ENCODE assay signal across 23 cellular contexts in the genomic region with DNA sequence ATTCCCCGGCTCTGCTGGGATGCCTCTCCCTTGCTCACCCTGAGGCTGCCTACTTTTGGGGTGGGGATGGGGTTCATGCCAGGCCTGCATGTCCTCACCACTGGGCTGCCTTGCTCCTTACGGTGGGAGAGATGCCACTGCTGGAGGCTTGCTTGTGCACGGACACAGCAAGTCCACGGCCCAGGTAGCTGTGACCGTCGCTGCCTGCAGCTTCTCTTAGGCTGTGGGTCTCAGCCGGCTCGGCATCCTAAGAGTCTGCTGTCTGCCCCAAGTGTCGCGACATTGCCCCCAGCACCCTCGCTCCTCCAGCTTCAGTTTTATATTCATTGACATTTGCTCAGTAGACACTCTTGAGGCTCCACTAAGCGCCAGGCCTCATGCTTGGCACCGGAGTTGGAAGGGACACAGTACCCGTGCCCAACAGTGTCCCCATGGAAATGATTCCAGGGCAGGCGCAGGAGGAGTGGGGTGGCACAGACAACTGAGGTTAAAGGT. TPM values are rescaled to one million over a fixed set of nuclear protein-coding genes. Genes with fewer than 3 reads are reported as not detected.
A peak's percentile ranks its signal among the peaks of the same experiment; 100 is the strongest.
DNase-seq lines count a peak whose midpoint lies in the region; ATAC-seq and TF ChIP-seq lines count a peak whose summit lies in the region.
"Had no signal": no experiment of that assay in that cellular context is flagged by ENCODE, and none has a peak within 500 bp of the region (broad histone marks: within the 10 kb centered on the region; RNA-seq: fewer than 3 reads in every experiment).

No MANE protein-coding gene starts in this region.

- intact Hi-C loops in right cardiac atrium (cut with DNase I), result no loop called here
- intact Hi-C loops in left ventricle myocardium inferior (cut with micrococcal nuclease), result no loop called here

- no peak overlapping the region for H3K27ac ChIP-seq in right cardiac atrium (ENCODE audit: low read length)
- no peak overlapping the region for H3K27ac ChIP-seq in left ventricle myocardium inferior (replicated peaks)
- no peak overlapping the region for H3K27ac ChIP-seq in gastroesophageal sphincter
- H3K27ac ChIP-seq: PC-9, SJCRH30 had no signal

- no peak for TF ChIP-seq EP300 in gastroesophageal sphincter (IDR thresholded peaks at IDR 0.05)

- ATAC-seq in right cardiac atrium, result peak; percentile 24 to 35
- ATAC-seq in activated T-helper 17 cell treated with anti-CD3 and anti-CD28 coated beads, Interleukin-2, amount 50 U/mL, for 72 hours (replicated peaks), result no peak
- ATAC-seq in stimulated activated memory B cell treated with anti-CD40 and anti-IgM and Interleukin-4, amounts not matched to agents 10 μg/mL and 1 μg/mL and 100 μg/mL, for 72 hours, result no peak
- no peak for ATAC-seq in GM18505 (IDR thresholded peaks at IDR 0.05; ENCODE audit: unreplicated experiment)
- ATAC-seq in effector memory CD8-positive, alpha-beta T cell (replicated peaks), result no peak
- ATAC-seq in gastroesophageal sphincter, result no peak
- ATAC-seq: GM12878, HCT116, Right ventricle myocardium inferior had no signal

- no peak for DNase-seq in right cardiac atrium
- DNase-seq in left ventricle myocardium inferior, result no peak
- DNase-seq in neural crest cell (ENCODE audit: low read depth, low spot score), result no peak
- no peak for DNase-seq in effector memory CD8-positive, alpha-beta T cell
- DNase-seq: C1 segment of cervical spinal cord; CD4-positive, alpha-beta memory T cell; COR-L47; DMS53; IMR-90; KG1; MM.1S; NCI-H2029 treated with DMSO at 0.1 percent for 48 hours; NCI-H2227 treated with DMSO at 0.1 percent for 48 hours; NCI-H526 treated with DMSO at 0.1 percent for 48 hours; PC-9; SJCRH30 had no signal

- H3K27me3 ChIP-seq in right cardiac atrium (ENCODE audit: control insufficient read depth, insufficient read depth) (no peaks in the 10 kb centered on the region), left ventricle myocardium inferior (ENCODE audit: low read depth) (no peaks in the 10 kb centered on the region), gastroesophageal sphincter (no peaks in the 10 kb centered on the region)
- H3K27me3 ChIP-seq: SJCRH30 had no signal

- H3K9me3 ChIP-seq in right cardiac atrium (ENCODE audit: control insufficient read depth, low read length), result no peaks in the 10 kb centered on the region
- H3K9me3 ChIP-seq in left ventricle myocardium inferior (replicated peaks), result no peaks in the 10 kb centered on the region
- no peaks in the 10 kb centered on the region for H3K9me3 ChIP-seq in gastroesophageal sphincter
- H3K9me3 ChIP-seq: SJCRH30 had no signal

- H3K4me3 ChIP-seq in right cardiac atrium (ENCODE audit: low read length), result no peak overlapping the region
- H3K4me3 ChIP-seq in left ventricle myocardium inferior, result no peak overlapping the region
- H3K4me3 ChIP-seq in gastroesophageal sphincter, result no peak overlapping the region
- H3K4me3 ChIP-seq: GM12878, PC-9, SJCRH30 had no signal

- TF ChIP-seq POLR2A in GM18505 (IDR thresholded peaks at IDR 0.05; ENCODE audit: borderline replicate concordance, extremely low read depth, insufficient read depth, insufficient read length) (no peak), gastroesophageal sphincter (IDR thresholded peaks at IDR 0.05) (no peak)

- 88% methylated on average over 15 of the region's 15 CpGs for WGBS in right cardiac atrium
- 87 to 90% methylated on average over 3 to 5 of the region's 15 CpGs for WGBS in gastroesophageal sphincter (ENCODE audit: low coverage in 1 of 2), 2 donors

- H3K4me1 Mint-ChIP-seq in activated T-helper 17 cell treated with anti-CD3 and anti-CD28 coated beads, Interleukin-2, amount 50 U/mL, for 72 hours, result peaks cover 23% of the 10 kb centered on the region
- peaks cover 25% of the 10 kb centered on the region for H3K4me1 Mint-ChIP-seq in neural crest cell
- H3K4me1 Mint-ChIP-seq in stimulated activated memory B cell treated with anti-CD40 and anti-IgM and Interleukin-4, amounts not matched to agents 10 μg/mL and 1 μg/mL and 100 μg/mL, for 72 hours, result peaks cover 62% of the 10 kb centered on the region
- H3K4me1 Mint-ChIP-seq in effector memory CD8-positive, alpha-beta T cell (ENCODE audit: low read depth in 2 of 2), result peaks cover 26 to 30% of the 10 kb centered on the region in 2 donors

- H3K4me1 ChIP-seq in right cardiac atrium (ENCODE audit: control insufficient read depth, insufficient read depth, low read length), result no peaks in the 10 kb centered on the region
- H3K4me1 ChIP-seq in left ventricle myocardium inferior, result peaks cover 12% of the 10 kb centered on the region
- peaks cover 0 to 15% (median 0%) of the 10 kb centered on the region in 3 donors for H3K4me1 ChIP-seq in gastroesophageal sphincter

- H3K36me3 Mint-ChIP-seq in activated T-helper 17 cell treated with anti-CD3 and anti-CD28 coated beads, Interleukin-2, amount 50 U/mL, for 72 hours (ENCODE audit: low read depth), result peaks cover 40% of the 10 kb centered on the region
- peaks cover 5% of the 10 kb centered on the region for H3K36me3 Mint-ChIP-seq in neural crest cell (ENCODE audit: low read depth)
- H3K36me3 Mint-ChIP-seq in stimulated activated memory B cell treated with anti-CD40 and anti-IgM and Interleukin-4, amounts not matched to agents 10 μg/mL and 1 μg/mL and 100 μg/mL, for 72 hours, result peaks cover 27% of the 10 kb centered on the region
- peaks cover 31% of the 10 kb centered on the region for H3K36me3 Mint-ChIP-seq in effector memory CD8-positive, alpha-beta T cell (ENCODE audit: insufficient read depth)

- H3K4me3 Mint-ChIP-seq in activated T-helper 17 cell treated with anti-CD3 and anti-CD28 coated beads, Interleukin-2, amount 50 U/mL, for 72 hours, result no peak overlapping the region
- H3K4me3 Mint-ChIP-seq in neural crest cell, result no peak overlapping the region
- H3K4me3 Mint-ChIP-seq in stimulated activated memory B cell treated with anti-CD40 and anti-IgM and Interleukin-4, amounts not matched to agents 10 μg/mL and 1 μg/mL and 100 μg/mL, for 72 hours, result no peak overlapping the region
- no peak overlapping the region for H3K4me3 Mint-ChIP-seq in effector memory CD8-positive, alpha-beta T cell
- H3K4me3 Mint-ChIP-seq: CD4-positive, alpha-beta memory T cell had no signal

- H3K27ac Mint-ChIP-seq in activated T-helper 17 cell treated with anti-CD3 and anti-CD28 coated beads, Interleukin-2, amount 50 U/mL, for 72 hours, result peak overlapping the region; percentile 28
- H3K27ac Mint-ChIP-seq in neural crest cell (ENCODE audit: unreplicated experiment), result peak overlapping the region; percentile 48
- H3K27ac Mint-ChIP-seq in stimulated activated memory B cell treated with anti-CD40 and anti-IgM and Interleukin-4, amounts not matched to agents 10 μg/mL and 1 μg/mL and 100 μg/mL, for 72 hours, result peak overlapping the region; percentile 78
- H3K27ac Mint-ChIP-seq in effector memory CD8-positive, alpha-beta T cell, result no peak overlapping the region

- H3K36me3 ChIP-seq in left ventricle myocardium inferior (peaks cover 11% of the 10 kb centered on the region), gastroesophageal sphincter (peaks cover 0 to 32% of the 10 kb centered on the region in 2 donors)
- H3K36me3 ChIP-seq: SJCRH30 had no signal

- no peaks in the 10 kb centered on the region for H3K9me3 Mint-ChIP-seq in activated T-helper 17 cell treated with anti-CD3 and anti-CD28 coated beads, Interleukin-2, amount 50 U/mL, for 72 hours
- no peaks in the 10 kb centered on the region for H3K9me3 Mint-ChIP-seq in neural crest cell
- no peaks in the 10 kb centered on the region for H3K9me3 Mint-ChIP-seq in stimulated activated memory B cell treated with anti-CD40 and anti-IgM and Interleukin-4, amounts not matched to agents 10 μg/mL and 1 μg/mL and 100 μg/mL, for 72 hours
- H3K9me3 Mint-ChIP-seq in effector memory CD8-positive, alpha-beta T cell, result no peaks in the 10 kb centered on the region
- H3K9me3 Mint-ChIP-seq: CD4-positive, alpha-beta memory T cell had no signal

- TF ChIP-seq CTCF in left ventricle myocardium inferior (IDR thresholded peaks at IDR 0.05; ENCODE audit: borderline replicate concordance), result no peak
- TF ChIP-seq CTCF in neural crest cell (conservative IDR thresholded peaks at IDR 0.05), result no peak
- TF ChIP-seq CTCF in gastroesophageal sphincter (IDR thresholded peaks at IDR 0.05), result no peak

- H3K27me3 Mint-ChIP-seq in activated T-helper 17 cell treated with anti-CD3 and anti-CD28 coated beads, Interleukin-2, amount 50 U/mL, for 72 hours, result no peaks in the 10 kb centered on the region
- H3K27me3 Mint-ChIP-seq in neural crest cell (ENCODE audit: low read depth), result no peaks in the 10 kb centered on the region
- H3K27me3 Mint-ChIP-seq in stimulated activated memory B cell treated with anti-CD40 and anti-IgM and Interleukin-4, amounts not matched to agents 10 μg/mL and 1 μg/mL and 100 μg/mL, for 72 hours, result no peaks in the 10 kb centered on the region
- H3K27me3 Mint-ChIP-seq in effector memory CD8-positive, alpha-beta T cell, result no peaks in the 10 kb centered on the region
- H3K27me3 Mint-ChIP-seq: CD4-positive, alpha-beta memory T cell had no signal

RNA-seq across cellular contexts. Expression of a gene that starts 58.3 kb away (rescaled TPM):
- 10 to 100 TPM; 36.2 to 44.8 (median 42.5) TPM for total RNA-seq in right cardiac atrium
- polyA plus RNA-seq in right cardiac atrium, result 20.1 TPM
- total RNA-seq in left ventricle myocardium inferior, result 36.1 TPM
- total RNA-seq in activated T-helper 17 cell treated with anti-CD3 and anti-CD28 coated beads, Interleukin-2, amount 50 U/mL, for 72 hours, result 10 to 100 TPM; 44.1 to 63.8 TPM
- total RNA-seq in neural crest cell, result 56.3 and 58.0 TPM in 2 replicates
- total RNA-seq in gastroesophageal sphincter, result 10 to 100 TPM; 42.5 to 54.2 (median 45.0) TPM

Comparison
In these comparisons a context has a peak if more than half of its experiments do, and no peak if none do; other contexts are left out.
1. ATAC-seq: peak in right cardiac atrium (2 of 2); none in activated T-helper 17 cell treated with anti-CD3 and anti-CD28 coated beads, Interleukin-2, amount 50 U/mL, for 72 hours (single experiment), stimulated activated memory B cell treated with anti-CD40 and anti-IgM and Interleukin-4, amounts not matched to agents 10 μg/mL and 1 μg/mL and 100 μg/mL, for 72 hours (single experiment), GM18505 (single experiment), effector memory CD8-positive, alpha-beta T cell (single experiment) and gastroesophageal sphincter (single experiment).
2. H3K27ac Mint-ChIP-seq: peak in activated T-helper 17 cell treated with anti-CD3 and anti-CD28 coated beads, Interleukin-2, amount 50 U/mL, for 72 hours (single experiment), neural crest cell (single experiment) and stimulated activated memory B cell treated with anti-CD40 and anti-IgM and Interleukin-4, amounts not matched to agents 10 μg/mL and 1 μg/mL and 100 μg/mL, for 72 hours (single experiment); none in effector memory CD8-positive, alpha-beta T cell (0 of 2).